Comparison of ENCODE assay signal across 9 cellular contexts in genomic region chr16:66324785-66325184, GRCh38. TPM values are rescaled to one million over a fixed set of nuclear protein-coding genes. Genes with fewer than 3 reads are reported as not detected.
DNase-seq lines count a peak whose midpoint lies in the region; ATAC-seq, FAIRE-seq and TF ChIP-seq lines count a peak whose summit lies in the region.
"Had no signal": no experiment of that assay in that cellular context is flagged by ENCODE, and none has a peak within 500 bp of the region (broad histone marks: within the 10 kb centered on the region; RNA-seq: fewer than 3 reads in every experiment).

No MANE protein-coding gene starts in this region.

- no peak overlapping the region for H3K4me3 Mint-ChIP-seq in astrocyte (ENCODE audit: unreplicated experiment)

- no peaks in the 10 kb centered on the region for H3K9me3 Mint-ChIP-seq in astrocyte (ENCODE audit: unreplicated experiment)

- no peaks in the 10 kb centered on the region for H3K4me1 Mint-ChIP-seq in astrocyte (ENCODE audit: low read depth, unreplicated experiment)

- TF ChIP-seq CTCF in astrocyte (IDR thresholded peaks at IDR 0.05; ENCODE audit: insufficient read depth, low read depth, low read length) (no peak), mucosa of descending colon (IDR thresholded peaks at IDR 0.05) (no peak)

- H3K9me3 ChIP-seq in MG63 (no peaks in the 10 kb centered on the region), astrocyte (ENCODE audit: insufficient read depth, low read depth, low read length) (no peaks in the 10 kb centered on the region), mucosa of descending colon (no peaks in the 10 kb centered on the region)

- H3K4me2 ChIP-seq in astrocyte (ENCODE audit: low read length) = no peak overlapping the region

- no peak overlapping the region for H3K4me3 ChIP-seq in MG63
- H3K4me3 ChIP-seq in astrocyte (ENCODE audit: insufficient read depth, low read depth, low read length) = no peak overlapping the region
- no peak overlapping the region for H3K4me3 ChIP-seq in mucosa of descending colon
- H3K4me3 ChIP-seq: skin epidermis had no signal

- no peak overlapping the region for H3K27ac Mint-ChIP-seq in astrocyte (ENCODE audit: unreplicated experiment)

- no peak overlapping the region for H2AFZ ChIP-seq in astrocyte (ENCODE audit: low read depth, low read length)

- FAIRE-seq in astrocyte (lab: Jason Lieb, UNC) = no peak

- peak; percentile 51 for DNase-seq in ELR (ENCODE audit: low read depth)
- peak; percentile 39 for DNase-seq in MG63
- peak; percentile 3 for DNase-seq in astrocyte (ENCODE audit: low read depth)
- DNase-seq in mucosa of descending colon = peak in 1 of 3 donors; percentile 33
- DNase-seq in NCI-H774 (lab: John Stamatoyannopoulos, UW) = no peak
- DNase-seq in NCI-H128 (lab: John Stamatoyannopoulos, UW; ENCODE audit: unreplicated experiment) = no peak

- H3K36me3 Mint-ChIP-seq in astrocyte (ENCODE audit: low read depth, unreplicated experiment) = peaks cover 2% of the 10 kb centered on the region

- intact Hi-C loops in mucosa of descending colon (cut with DNase I, micrococcal nuclease) = no loop called here

- H4K20me1 ChIP-seq in astrocyte (ENCODE audit: insufficient read depth, low read length) = no peaks in the 10 kb centered on the region

- H3K27me3 Mint-ChIP-seq in astrocyte (ENCODE audit: low read depth, unreplicated experiment) = peaks cover 48% of the 10 kb centered on the region

- ATAC-seq in mucosa of descending colon (peak; percentile 16), HG02763 (IDR thresholded peaks at IDR 0.05; ENCODE audit: unreplicated experiment) (no peak), HG02973 (IDR thresholded peaks at IDR 0.05; ENCODE audit: unreplicated experiment) (no peak)

- H3K27me3 ChIP-seq in MG63 (no peaks in the 10 kb centered on the region), astrocyte (ENCODE audit: insufficient read depth, low read length) (peaks cover 14% of the 10 kb centered on the region)

- no peaks in the 10 kb centered on the region for H3K79me2 ChIP-seq in astrocyte (ENCODE audit: insufficient read depth, low read length)

- no peak overlapping the region for H3K27ac ChIP-seq in astrocyte (ENCODE audit: low read depth, low read length)
- H3K27ac ChIP-seq: skin epidermis had no signal

- H3K4me1 ChIP-seq in astrocyte (ENCODE audit: insufficient read depth, low read length) (no peaks in the 10 kb centered on the region), mucosa of descending colon (ENCODE audit: low read depth) (no peaks in the 10 kb centered on the region)

- H3K36me3 ChIP-seq in MG63 (no peaks in the 10 kb centered on the region), astrocyte (ENCODE audit: insufficient read depth, low read length) (no peaks in the 10 kb centered on the region), mucosa of descending colon (ENCODE audit: low read depth) (no peaks in the 10 kb centered on the region)

- no peak overlapping the region for H3K9ac ChIP-seq in astrocyte (ENCODE audit: low read length)

RNA-seq across cellular contexts. Expression of gene CDH5, which starts 41.7 kb away (rescaled TPM):
- 0.20 and 1.8 TPM in 2 replicates for total RNA-seq in MG63 (2014; rRNA removed; shearing (Covaris generic); ENCODE audit: low replicate concordance)
- total RNA-seq in astrocyte (0.30 TPM in 1 of 2 replicates, not detected in the other), mucosa of descending colon (10 to 100 TPM in 2 of 3 donors, 1 to 10 TPM in 1; 5.5 to 17.0 (median 10.2) TPM)

Comparison
In these comparisons a context has a peak if more than half of its experiments do, and no peak if none do; other contexts are left out.
1. DNase-seq: peak in ELR (single experiment), MG63 (single experiment) and astrocyte (single experiment); none in NCI-H774 (single experiment) and NCI-H128 (single experiment).